ENCODE assay signal across 9 cellular contexts in genomic region chr19:46841458-46842083, GRCh38. TPM values are rescaled to one million over a fixed set of nuclear protein-coding genes. Genes with fewer than 3 reads are reported as not detected.
DNase-seq lines count a peak whose midpoint lies in the region; ATAC-seq, FAIRE-seq and TF ChIP-seq lines count a peak whose summit lies in the region.
"Had no signal": no experiment of that assay in that cellular context is flagged by ENCODE, and none has a peak within 500 bp of the region (broad histone marks: within the 10 kb centered on the region; RNA-seq: fewer than 3 reads in every experiment).

No MANE protein-coding gene starts in this region.

- peaks cover 0 to 55% (median 0%) of the 10 kb centered on the region in 3 donors for H3K36me3 ChIP-seq in Peyer's patch
- H3K36me3 ChIP-seq in esophagus muscularis mucosa, result peaks cover 28 to 82% (median 77%) of the 10 kb centered on the region in 4 donors
- peaks cover 70% of the 10 kb centered on the region for H3K36me3 ChIP-seq in osteoblast (ENCODE audit: insufficient read depth, low read length)

- H4K20me1 ChIP-seq in osteoblast (ENCODE audit: insufficient read depth, low read length), result peaks cover 14% of the 10 kb centered on the region

- TF ChIP-seq CTCF in C4-2B (conservative IDR thresholded peaks at IDR 0.05), result no peak
- TF ChIP-seq CTCF in Peyer's patch (IDR thresholded peaks at IDR 0.05), result no peak
- TF ChIP-seq CTCF in esophagus muscularis mucosa (IDR thresholded peaks at IDR 0.05), result no peak
- TF ChIP-seq CTCF in osteoblast (IDR thresholded peaks at IDR 0.05; ENCODE audit: extremely low read depth, low read depth, low read length), result no peak

- H3K4me2 ChIP-seq in osteoblast (ENCODE audit: insufficient read depth, low read length), result no peak overlapping the region

- H3K9me3 ChIP-seq in Peyer's patch (no peaks in the 10 kb centered on the region), esophagus muscularis mucosa (no peaks in the 10 kb centered on the region), osteoblast (ENCODE audit: low read depth, low read length) (no peaks in the 10 kb centered on the region)

- no peak for FAIRE-seq in GM12891 (lab: Jason Lieb, UNC)

- intact Hi-C loops in esophagus muscularis mucosa (cut with DNase I), result loop anchor here (2.0 to 5.0 kb wide), 2 partner anchors 85 to 139 kb away; no protein-coding TSS in a partner anchor

- H3K4me3 ChIP-seq in Peyer's patch (no peak overlapping the region), esophagus muscularis mucosa (no peak overlapping the region), osteoblast (ENCODE audit: insufficient read depth, low read length) (no peak overlapping the region)

- no peak overlapping the region for H2AFZ ChIP-seq in osteoblast (ENCODE audit: low read length)

- 72% methylated on average over 11 of the region's 12 CpGs for WGBS in esophagus muscularis mucosa

- no peak for TF ChIP-seq POLR2A in Peyer's patch (IDR thresholded peaks at IDR 0.05)
- no peak for TF ChIP-seq POLR2A in esophagus muscularis mucosa (IDR thresholded peaks at IDR 0.05; ENCODE audit: low read depth)
- TF ChIP-seq POLR2A in GM12891 (IDR thresholded peaks at IDR 0.05; ENCODE audit: low read depth, low read length), result no peak

- no peak for TF ChIP-seq EP300 in esophagus muscularis mucosa (IDR thresholded peaks at IDR 0.05)

- peaks cover 56% of the 10 kb centered on the region for H3K79me2 ChIP-seq in osteoblast (ENCODE audit: insufficient read depth, low read length)

- peak in 1 of 3 donors; percentile 66 for DNase-seq in Peyer's patch
- DNase-seq in esophagus muscularis mucosa (ENCODE audit: extremely low spot score), result no peak
- DNase-seq in osteoblast (ENCODE audit: insufficient read length, low spot score, missing footprints), result peak; percentile 93
- DNase-seq in GM12891 (ENCODE audit: insufficient read length, low spot score), result no peak
- DNase-seq in NCI-H526 treated with DMSO at 0.1 percent for 48 hours (lab: John Stamatoyannopoulos, UW), result no peak
- DNase-seq: Kasumi-1 had no signal

- ATAC-seq in HG02759 (IDR thresholded peaks at IDR 0.05; ENCODE audit: unreplicated experiment), result no peak
- ATAC-seq in GM19023 (IDR thresholded peaks at IDR 0.05; ENCODE audit: unreplicated experiment), result no peak

- H3K4me1 ChIP-seq in Peyer's patch (peaks cover 0 to 12% (median 0%) of the 10 kb centered on the region in 4 donors), esophagus muscularis mucosa (peaks cover 6 to 36% (median 31%) of the 10 kb centered on the region in 4 donors), osteoblast (ENCODE audit: insufficient read depth, low read length) (peaks cover 7% of the 10 kb centered on the region)

- H3K27me3 ChIP-seq in Peyer's patch, result no peaks in the 10 kb centered on the region
- H3K27me3 ChIP-seq in esophagus muscularis mucosa, result no peaks in the 10 kb centered on the region
- no peaks in the 10 kb centered on the region for H3K27me3 ChIP-seq in osteoblast (ENCODE audit: insufficient read depth, low read length)

- peak overlapping the region; percentile 60 for H3K27ac ChIP-seq in C4-2B
- H3K27ac ChIP-seq in Peyer's patch, result peak overlapping the region in 3 of 4 donors; percentile 3 to 61 (median 50)
- peak overlapping the region; percentile 65 to 81 (median 68) for H3K27ac ChIP-seq in esophagus muscularis mucosa (replicated peaks in 1 of 4)
- peak overlapping the region; percentile 58 for H3K27ac ChIP-seq in osteoblast (ENCODE audit: low read depth, low read length)

TF ChIP-seq in GM12891, 5 proteins besides CTCF, POLR2A, EP300 and RAD21:
- no peak for TF ChIP-seq TAF1 (IDR thresholded peaks at IDR 0.05; ENCODE audit: low read depth, low read length)
- no peak for TF ChIP-seq SPI1 (IDR thresholded peaks at IDR 0.05; ENCODE audit: low read depth, low read length)
- TF ChIP-seq POU2F2 (IDR thresholded peaks at IDR 0.05; ENCODE audit: low read depth, low read length), result no peak
- no peak for TF ChIP-seq POLR2AphosphoS5 (IDR thresholded peaks at IDR 0.05; ENCODE audit: low read depth, low read length)
- no peak for TF ChIP-seq PAX5 (IDR thresholded peaks at IDR 0.05; ENCODE audit: insufficient read depth, low read length, severe bottlenecking)

RNA-seq across cellular contexts. Expression of gene AP2S1, which starts 9.1 kb away (rescaled TPM):
- total RNA-seq in Peyer's patch (10 to 100 TPM; 56.9 to 83.6 (median 64.5) TPM), esophagus muscularis mucosa (10 to 100 TPM; 63.5 to 88.9 (median 74.5) TPM), osteoblast (117 and 136 TPM in 2 replicates)
- 103 TPM for polyA plus RNA-seq in GM12891 (2012; ENCODE audit: low read depth, missing spikeins)

RNA-seq across cellular contexts. Expression of gene ARHGAP35, which starts 19.2 kb away (rescaled TPM):
- 100 to 1,000 TPM in 1 of 4 donors, 10 to 100 TPM in 3; 41.3 to 100 (median 85.4) TPM for total RNA-seq in Peyer's patch
- total RNA-seq in esophagus muscularis mucosa, result 10 to 100 TPM; 49.7 to 94.5 (median 77.7) TPM
- total RNA-seq in osteoblast, result 76.0 and 82.2 TPM in 2 replicates
- polyA plus RNA-seq in GM12891 (2012; ENCODE audit: low read depth, missing spikeins), result 9.9 TPM

RNA-seq across cellular contexts. Expression of gene SLC1A5, which starts 53.2 kb away (rescaled TPM):
- total RNA-seq in Peyer's patch (10 to 100 TPM; 19.8 to 34.7 (median 31.2) TPM), esophagus muscularis mucosa (10 to 100 TPM; 42.8 to 93.6 (median 66.7) TPM), osteoblast (274 and 354 TPM in 2 replicates)
- polyA plus RNA-seq in GM12891 (2012; ENCODE audit: low read depth, missing spikeins), result 46.9 TPM
